1 cellular context compared by ENCODE assay signal in genomic region chr11:45079567-45079942, GRCh38.
A peak's percentile ranks its signal among the peaks of the same experiment; 100 is the strongest.
TF ChIP-seq lines count a peak whose summit lies in the region.

No MANE protein-coding gene starts in this region.

TF ChIP-seq in H1, 55 proteins besides CTCF, POLR2A, EP300 and RAD21:
- TF ChIP-seq KDM1A (IDR thresholded peaks at IDR 0.05; ENCODE audit: borderline replicate concordance, low read length) = peak; percentile 43; the same call in 1 of the 2 replicates
- TF ChIP-seq CHD1 (IDR thresholded peaks at IDR 0.05; ENCODE audit: low read depth, low read length) = no peak
- TF ChIP-seq SIN3A (conservative IDR thresholded peaks at IDR 0.05 in 1 of 2, IDR thresholded peaks at IDR 0.05 in 1 of 2; ENCODE audit: low read depth in 1 of 2, low read length in 2 of 2) = no peak
